ENCODE assay signal across 13 cellular contexts in the genomic region with DNA sequence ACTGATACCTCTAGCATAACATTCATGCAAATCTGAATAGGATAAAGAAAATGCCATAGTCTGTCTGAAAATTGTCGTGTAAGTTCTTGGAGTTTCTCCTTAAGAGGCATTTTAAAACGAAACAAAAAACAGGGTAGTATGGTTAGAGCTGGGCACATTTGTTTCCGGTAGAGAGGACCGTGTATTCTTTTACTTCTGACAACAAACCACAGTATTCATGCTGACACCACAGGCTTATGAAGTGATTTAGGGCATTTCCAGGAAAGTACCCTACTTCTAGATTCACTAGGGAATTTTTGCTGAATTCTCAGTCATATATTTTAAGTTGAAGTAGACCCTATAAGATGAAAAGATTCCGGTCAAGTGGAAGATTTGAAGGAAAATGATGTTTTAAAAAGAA.
DNase-seq lines count a peak whose midpoint lies in the region; ATAC-seq and TF ChIP-seq lines count a peak whose summit lies in the region.
"Had no signal": no experiment of that assay in that cellular context is flagged by ENCODE, and none has a peak within 500 bp of the region (broad histone marks: within the 10 kb centered on the region; RNA-seq: fewer than 3 reads in every experiment).

No MANE protein-coding gene starts in this region.

- no peak overlapping the region for H3K9ac ChIP-seq in mammary epithelial cell (ENCODE audit: insufficient read depth, low read length)

- H3K27ac Mint-ChIP-seq in mesothelial cell of epicardium (peak overlapping the region; percentile 2), GM23338 (no peak overlapping the region)
- H3K27ac Mint-ChIP-seq: activated CD8-positive, alpha-beta T cell treated with anti-CD3 and anti-CD28 coated beads for 36 hours had no signal

- H3K9me3 ChIP-seq in mammary epithelial cell (replicated peaks; ENCODE audit: insufficient read depth, low read length), result no peaks in the 10 kb centered on the region
- H3K9me3 ChIP-seq: ascending aorta had no signal

- dilution Hi-C loops in mammary epithelial cell (cut with HindIII; ENCODE audit: low sequenced_read_pairs), result no loop called here

- no peaks in the 10 kb centered on the region for H3K4me1 ChIP-seq in mammary epithelial cell (ENCODE audit: insufficient read depth, low read length)
- peaks cover 7% of the 10 kb centered on the region; the same call in 1 of the 2 replicates for H3K4me1 ChIP-seq in GM23338 (ENCODE audit: insufficient read depth)

- 11% methylated on average over 5 of the region's 5 CpGs for WGBS in mammary epithelial cell (ENCODE audit: low coverage, missing lambda C conversion rate)

- H3K79me2 ChIP-seq in mammary epithelial cell (ENCODE audit: insufficient read depth, low read length), result no peaks in the 10 kb centered on the region
- no peaks in the 10 kb centered on the region for H3K79me2 ChIP-seq in GM23338 (replicated peaks; ENCODE audit: insufficient read depth)

- H3K36me3 ChIP-seq in mammary epithelial cell (ENCODE audit: insufficient read depth, low read length), result no peaks in the 10 kb centered on the region
- H3K36me3 ChIP-seq in GM23338 (ENCODE audit: insufficient read depth), result 0 out of 2 replicates have a peak, but pooled peaks cover 2% of the 10 kb centered on the region
- H3K36me3 ChIP-seq: ascending aorta had no signal

- H3K4me1 Mint-ChIP-seq in mesothelial cell of epicardium, result peaks cover 23% of the 10 kb centered on the region
- peaks cover 17% of the 10 kb centered on the region; the same call in 2 of the 3 replicates for H3K4me1 Mint-ChIP-seq in GM23338

- H3K27me3 Mint-ChIP-seq in mesothelial cell of epicardium (ENCODE audit: low read depth), result no peaks in the 10 kb centered on the region
- H3K27me3 Mint-ChIP-seq in GM23338 (ENCODE audit: insufficient read depth, low read depth, poor library complexity), result no peaks in the 10 kb centered on the region

- H4K20me1 ChIP-seq in mammary epithelial cell (ENCODE audit: insufficient read depth, low read length) (no peaks in the 10 kb centered on the region), GM23338 (replicated peaks; ENCODE audit: insufficient read depth) (no peaks in the 10 kb centered on the region)

- no peaks in the 10 kb centered on the region for H3F3A ChIP-seq in GM23338 (replicated peaks; ENCODE audit: low read depth)

- CTCF ChIA-PET in mammary epithelial cell (lab: Charles Lee; ENCODE audit: low non-redundant PET), result no interaction called here

- H3K27me3 ChIP-seq in mammary epithelial cell (ENCODE audit: insufficient read depth, low read length) (no peaks in the 10 kb centered on the region), GM23338 (ENCODE audit: insufficient read depth) (no peaks in the 10 kb centered on the region)
- H3K27me3 ChIP-seq: ascending aorta had no signal

- DNase-seq in mesothelial cell of epicardium (ENCODE audit: low spot score in 2 of 2, unreplicated experiment in 2 of 2) (no peak), mammary epithelial cell (no peak), amniotic stem cell (lab: John Stamatoyannopoulos, UW) (no peak), GM23338 (ENCODE audit: low spot score) (no peak), activated T-cell treated with anti-CD3 and anti-CD28 coated beads for 4 hours (no peak)
- DNase-seq: activated CD8-positive, alpha-beta T cell treated with anti-CD3 and anti-CD28 coated beads for 36 hours; DMS 273 treated with DMSO at 0.1 percent for 48 hours; erythroblast had no signal

- ATAC-seq in GM18868 (IDR thresholded peaks at IDR 0.05; ENCODE audit: unreplicated experiment) (peak; percentile 84), HG02678 (IDR thresholded peaks at IDR 0.05; ENCODE audit: unreplicated experiment) (peak; percentile 83), HG03571 (IDR thresholded peaks at IDR 0.05; ENCODE audit: unreplicated experiment) (peak; percentile 86), GM23338 (no peak)
- ATAC-seq: activated CD8-positive, alpha-beta T cell treated with anti-CD3 and anti-CD28 coated beads for 36 hours had no signal

- no peak overlapping the region for H3K27ac ChIP-seq in mammary epithelial cell (ENCODE audit: insufficient read depth, low read depth, low read length)
- H3K27ac ChIP-seq in GM23338 (ENCODE audit: low read depth), result no peak overlapping the region
- H3K27ac ChIP-seq: ascending aorta, SK-N-MC had no signal

- H3K9me3 Mint-ChIP-seq in mesothelial cell of epicardium, result no peaks in the 10 kb centered on the region
- peaks cover 41% of the 10 kb centered on the region for H3K9me3 Mint-ChIP-seq in GM23338
- H3K9me3 Mint-ChIP-seq: activated CD8-positive, alpha-beta T cell treated with anti-CD3 and anti-CD28 coated beads for 36 hours had no signal

- intact Hi-C loops in mammary epithelial cell (cut with micrococcal nuclease), result no loop called here

- no peak overlapping the region for H3K4me3 ChIP-seq in mammary epithelial cell (replicated peaks in 1 of 3; ENCODE audit: insufficient read depth in 1 of 3, low read depth in 2 of 3, low read length in 3 of 3)
- H3K4me3 ChIP-seq in GM23338, result no peak overlapping the region
- H3K4me3 ChIP-seq: ascending aorta, SK-N-MC had no signal

- H3K36me3 Mint-ChIP-seq in mesothelial cell of epicardium, result no peaks in the 10 kb centered on the region
- peaks cover 3% of the 10 kb centered on the region; the same call in 1 of the 3 replicates for H3K36me3 Mint-ChIP-seq in GM23338 (ENCODE audit: low read depth)

- H3K9me2 ChIP-seq in GM23338 (ENCODE audit: insufficient read depth), result no peaks in the 10 kb centered on the region

- TF ChIP-seq CTCF in mesothelial cell of epicardium (IDR thresholded peaks at IDR 0.05; ENCODE audit: unreplicated experiment) (no peak), mammary epithelial cell (conservative IDR thresholded peaks at IDR 0.05 in 1 of 2, IDR thresholded peaks at IDR 0.05 in 1 of 2; ENCODE audit: extremely low read depth in 1 of 2, insufficient read depth in 1 of 2, low read depth in 1 of 2, low read length in 2 of 2) (no peak), GM23338 (conservative IDR thresholded peaks at IDR 0.05; ENCODE audit: low read depth in 2 of 2) (no peak)

- H2AFZ ChIP-seq in mammary epithelial cell (ENCODE audit: low read depth, low read length) (no peak overlapping the region), GM23338 (no peak overlapping the region)

- H3K4me2 ChIP-seq in mammary epithelial cell (ENCODE audit: insufficient read depth, low read depth, low read length) (no peak overlapping the region), GM23338 (no peak overlapping the region)

- BruUV-seq in mammary epithelial cell (replicated peaks; lab: Mats Ljungman, UMichigan), result no TSS peak

- H3K4me3 Mint-ChIP-seq in mesothelial cell of epicardium, result no peak overlapping the region
- H3K4me3 Mint-ChIP-seq in GM23338, result no peak overlapping the region
- H3K4me3 Mint-ChIP-seq: activated CD8-positive, alpha-beta T cell treated with anti-CD3 and anti-CD28 coated beads for 36 hours had no signal

- in situ Hi-C loops in mammary epithelial cell (cut with MboI; ENCODE audit: low sequenced_read_pairs in 2 of 2), result no loop called here

TF ChIP-seq in GM23338, 12 proteins besides CTCF, POLR2A, EP300 and RAD21 (continues in another document):
- TF ChIP-seq, protein P1, sequence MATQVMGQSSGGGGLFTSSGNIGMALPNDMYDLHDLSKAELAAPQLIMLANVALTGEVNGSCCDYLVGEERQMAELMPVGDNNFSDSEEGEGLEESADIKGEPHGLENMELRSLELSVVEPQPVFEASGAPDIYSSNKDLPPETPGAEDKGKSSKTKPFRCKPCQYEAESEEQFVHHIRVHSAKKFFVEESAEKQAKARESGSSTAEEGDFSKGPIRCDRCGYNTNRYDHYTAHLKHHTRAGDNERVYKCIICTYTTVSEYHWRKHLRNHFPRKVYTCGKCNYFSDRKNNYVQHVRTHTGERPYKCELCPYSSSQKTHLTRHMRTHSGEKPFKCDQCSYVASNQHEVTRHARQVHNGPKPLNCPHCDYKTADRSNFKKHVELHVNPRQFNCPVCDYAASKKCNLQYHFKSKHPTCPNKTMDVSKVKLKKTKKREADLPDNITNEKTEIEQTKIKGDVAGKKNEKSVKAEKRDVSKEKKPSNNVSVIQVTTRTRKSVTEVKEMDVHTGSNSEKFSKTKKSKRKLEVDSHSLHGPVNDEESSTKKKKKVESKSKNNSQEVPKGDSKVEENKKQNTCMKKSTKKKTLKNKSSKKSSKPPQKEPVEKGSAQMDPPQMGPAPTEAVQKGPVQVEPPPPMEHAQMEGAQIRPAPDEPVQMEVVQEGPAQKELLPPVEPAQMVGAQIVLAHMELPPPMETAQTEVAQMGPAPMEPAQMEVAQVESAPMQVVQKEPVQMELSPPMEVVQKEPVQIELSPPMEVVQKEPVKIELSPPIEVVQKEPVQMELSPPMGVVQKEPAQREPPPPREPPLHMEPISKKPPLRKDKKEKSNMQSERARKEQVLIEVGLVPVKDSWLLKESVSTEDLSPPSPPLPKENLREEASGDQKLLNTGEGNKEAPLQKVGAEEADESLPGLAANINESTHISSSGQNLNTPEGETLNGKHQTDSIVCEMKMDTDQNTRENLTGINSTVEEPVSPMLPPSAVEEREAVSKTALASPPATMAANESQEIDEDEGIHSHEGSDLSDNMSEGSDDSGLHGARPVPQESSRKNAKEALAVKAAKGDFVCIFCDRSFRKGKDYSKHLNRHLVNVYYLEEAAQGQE (IDR thresholded peaks at IDR 0.05; ENCODE audit: unreplicated experiment), result no peak
- TF ChIP-seq ZNF331 (CRISPR knock-in tag; IDR thresholded peaks at IDR 0.05; ENCODE audit: low read depth) (no peak), EZH2 (IDR thresholded peaks at IDR 0.05; ENCODE audit: low read depth, unreplicated experiment) (no peak), STAT1 (IDR thresholded peaks at IDR 0.05; ENCODE audit: unreplicated experiment) (no peak)
- TF ChIP-seq, protein P2, sequence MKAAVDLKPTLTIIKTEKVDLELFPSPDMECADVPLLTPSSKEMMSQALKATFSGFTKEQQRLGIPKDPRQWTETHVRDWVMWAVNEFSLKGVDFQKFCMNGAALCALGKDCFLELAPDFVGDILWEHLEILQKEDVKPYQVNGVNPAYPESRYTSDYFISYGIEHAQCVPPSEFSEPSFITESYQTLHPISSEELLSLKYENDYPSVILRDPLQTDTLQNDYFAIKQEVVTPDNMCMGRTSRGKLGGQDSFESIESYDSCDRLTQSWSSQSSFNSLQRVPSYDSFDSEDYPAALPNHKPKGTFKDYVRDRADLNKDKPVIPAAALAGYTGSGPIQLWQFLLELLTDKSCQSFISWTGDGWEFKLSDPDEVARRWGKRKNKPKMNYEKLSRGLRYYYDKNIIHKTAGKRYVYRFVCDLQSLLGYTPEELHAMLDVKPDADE (IDR thresholded peaks at IDR 0.05), result no peak
